Comparison of ENCODE assay signal across 28 cellular contexts in the genomic region with DNA sequence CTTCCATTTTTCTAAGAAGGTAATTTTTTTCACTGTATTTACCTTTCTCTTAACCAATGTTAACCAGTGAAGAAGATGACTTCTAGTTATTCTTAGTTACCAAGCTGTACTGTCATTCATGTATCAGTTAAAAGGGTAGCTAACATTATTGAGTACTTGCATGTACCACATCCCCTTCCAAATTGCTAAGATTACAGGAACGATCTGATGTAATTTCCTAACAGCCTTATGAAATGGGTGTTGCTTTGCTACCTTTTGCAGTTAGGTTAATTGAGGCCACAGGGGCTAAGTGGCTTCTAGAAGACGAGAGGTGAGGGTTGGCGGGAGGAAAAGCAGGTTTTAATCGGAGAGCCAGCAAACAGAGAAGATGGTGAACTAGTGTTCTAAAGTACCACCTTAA. TPM values are rescaled to one million over a fixed set of nuclear protein-coding genes. Genes with fewer than 3 reads are reported as not detected.
A peak's percentile ranks its signal among the peaks of the same experiment; 100 is the strongest.
DNase-seq lines count a peak whose midpoint lies in the region; ATAC-seq, FAIRE-seq and TF ChIP-seq lines count a peak whose summit lies in the region.
"Had no signal": no experiment of that assay in that cellular context is flagged by ENCODE, and none has a peak within 500 bp of the region (broad histone marks: within the 10 kb centered on the region; RNA-seq: fewer than 3 reads in every experiment).

No MANE protein-coding gene starts in this region.

- BruUV-seq in K562 (replicated peaks; lab: Mats Ljungman, UMichigan) = no TSS peak

- WGBS in K562 (ENCODE audit: insufficient coverage, low coverage, missing lambda C conversion rate) = 52% methylated on average over 4 of the region's 4 CpGs

- peaks cover 8% of the 10 kb centered on the region for H3K27me3 Mint-ChIP-seq in stimulated activated naive CD8-positive, alpha-beta T cell treated with anti-CD3 and anti-CD28 coated beads, Interleukin-15, amount 100 ng/mL, for 72 hours
- peaks cover 3 to 7% of the 10 kb centered on the region in 2 donors for H3K27me3 Mint-ChIP-seq in T-cell
- H3K27me3 Mint-ChIP-seq in CD4-positive, alpha-beta T cell = peaks cover 15% of the 10 kb centered on the region
- H3K27me3 Mint-ChIP-seq: activated B cell treated with CpG ODN at 0.5 μM for 24 hours had no signal

- H3K9me1 ChIP-seq in K562 (ENCODE audit: control insufficient read depth, insufficient read depth, low read length) = no peaks in the 10 kb centered on the region

- ATAC-seq in stimulated activated naive CD8-positive, alpha-beta T cell treated with anti-CD3 and anti-CD28 coated beads, Interleukin-15, amount 100 ng/mL, for 72 hours = peak; percentile 78
- no peak for ATAC-seq in stimulated activated naive CD8-positive, alpha-beta T cell treated with anti-CD3 and anti-CD28 coated beads, Interleukin-15, Interleukin-2, amounts not matched to agents 100 U/mL and 50 U/mL, for 24 hours
- ATAC-seq in K562 = peak; percentile 15; the same call in 2 of the 3 replicates
- no peak for ATAC-seq in T-cell (replicated peaks in 1 of 4)
- ATAC-seq in HG03469 (IDR thresholded peaks at IDR 0.05; ENCODE audit: unreplicated experiment) = no peak
- no peak for ATAC-seq in CD4-positive, alpha-beta T cell (ENCODE audit: poor library complexity)

- no peaks in the 10 kb centered on the region for H3K36me3 Mint-ChIP-seq in T-cell
- no peaks in the 10 kb centered on the region for H3K36me3 Mint-ChIP-seq in CD4-positive, alpha-beta T cell (ENCODE audit: low read depth)
- H3K36me3 Mint-ChIP-seq: CD8-positive, alpha-beta memory T cell had no signal

- H3K4me1 Mint-ChIP-seq in stimulated activated naive CD8-positive, alpha-beta T cell treated with anti-CD3 and anti-CD28 coated beads, Interleukin-15, amount 100 ng/mL, for 72 hours = no peaks in the 10 kb centered on the region
- H3K4me1 Mint-ChIP-seq in T-cell = no peaks in the 10 kb centered on the region
- H3K4me1 Mint-ChIP-seq in CD4-positive, alpha-beta T cell (ENCODE audit: low read depth) = no peaks in the 10 kb centered on the region
- H3K4me1 Mint-ChIP-seq: activated B cell treated with CpG ODN at 0.5 μM for 24 hours; CD8-positive, alpha-beta memory T cell had no signal

- intact Hi-C loops in K562 (cut with micrococcal nuclease) = no loop called here
- intact Hi-C loops in CD4-positive, alpha-beta T cell (cut with DNase I, micrococcal nuclease) = loop anchor here in 1 of 2 experiments (10.0 kb wide), 2 partner anchors 105 to 595 kb away; a partner anchor contains a TSS

- H2AFZ ChIP-seq in K562 (ENCODE audit: low read depth, low read length) = peak overlapping the region; percentile 66

- CTCF ChIA-PET in K562 (lab: Yijun Ruan, JAX; ENCODE audit: low intra/inter-chr PET ratio) (no interaction called here), T-cell (lab: Charles Lee) (no interaction called here)
- CTCF ChIA-PET in CD4-positive, alpha-beta T cell (lab: Charles Lee) = no interaction called here

- no peak overlapping the region; the same call in 1 of the 2 replicates for H3K4me2 ChIP-seq in K562 (ENCODE audit: insufficient read depth, low read length)
- H3K4me2 ChIP-seq: KMS-11 had no signal

- no peaks in the 10 kb centered on the region for H3K36me3 ChIP-seq in K562 (ENCODE audit: control insufficient read depth, insufficient read depth, low read length)
- H3K36me3 ChIP-seq: esophagus squamous epithelium, lower lobe of right lung, pancreas, sigmoid colon, upper lobe of right lung had no signal

- peak overlapping the region in 1 of 2 donors; percentile 60 for H3K27ac Mint-ChIP-seq in stimulated activated naive CD8-positive, alpha-beta T cell treated with anti-CD3 and anti-CD28 coated beads, Interleukin-15, amount 100 ng/mL, for 72 hours
- no peak overlapping the region for H3K27ac Mint-ChIP-seq in T-cell
- no peak overlapping the region for H3K27ac Mint-ChIP-seq in CD4-positive, alpha-beta T cell
- H3K27ac Mint-ChIP-seq: activated B cell treated with CpG ODN at 0.5 μM for 24 hours; activated T-helper 2 cell treated with anti-CD3 and anti-CD28 coated beads, Interferon-gamma antibody, Interleukin-2, Interleukin-4, amounts not matched to agents 10 μg/mL and 5 μg/mL and 100 μg/mL, durations not matched to agents 14 hours and 24 hours and 36 hours; CD8-positive, alpha-beta memory T cell had no signal

- TF ChIP-seq CTCF in K562 (IDR thresholded peaks at IDR 0.05 in 2 of 3, conservative IDR thresholded peaks at IDR 0.05 in 1 of 3; ENCODE audit: insufficient read depth in 2 of 3, low read depth in 1 of 3, low read length in 3 of 3) = no peak
- no peak for TF ChIP-seq CTCF in CD4-positive, alpha-beta T cell (IDR thresholded peaks at IDR 0.05)

- H3K4me3 ChIP-seq in K562 = no peak overlapping the region
- H3K4me3 ChIP-seq: esophagus squamous epithelium, lower lobe of right lung, pancreas, sigmoid colon, upper lobe of right lung had no signal

- no peaks in the 10 kb centered on the region for H3K9me3 Mint-ChIP-seq in stimulated activated naive CD8-positive, alpha-beta T cell treated with anti-CD3 and anti-CD28 coated beads, Interleukin-15, amount 100 ng/mL, for 72 hours
- no peaks in the 10 kb centered on the region for H3K9me3 Mint-ChIP-seq in T-cell
- no peaks in the 10 kb centered on the region for H3K9me3 Mint-ChIP-seq in CD4-positive, alpha-beta T cell
- H3K9me3 Mint-ChIP-seq: activated B cell treated with CpG ODN at 0.5 μM for 24 hours; activated T-helper 2 cell treated with anti-CD3 and anti-CD28 coated beads, Interferon-gamma antibody, Interleukin-2, Interleukin-4, amounts not matched to agents 10 μg/mL and 5 μg/mL and 100 μg/mL, durations not matched to agents 14 hours and 24 hours and 36 hours; CD8-positive, alpha-beta memory T cell had no signal

- peaks cover 0 to 8% of the 10 kb centered on the region in 2 experiments; a peak in 2 of 5 replicates for H3K27me3 ChIP-seq in K562 (ENCODE audit: control insufficient read depth in 2 of 2, insufficient read depth in 2 of 2, low read length in 2 of 2)
- no peaks in the 10 kb centered on the region for H3K27me3 ChIP-seq in CD4-positive, alpha-beta T cell (ENCODE audit: control insufficient read depth, insufficient read depth, low read length)
- H3K27me3 ChIP-seq: esophagus squamous epithelium, pancreas, upper lobe of right lung had no signal

- in situ Hi-C loops in K562 (cut with MboI) = no loop called here

- H3K9ac ChIP-seq in K562 (ENCODE audit: insufficient read depth in 1 of 2, low read depth in 2 of 2, low read length in 2 of 2) = no peak overlapping the region
- H3K9ac ChIP-seq: KMS-11 had no signal

- H3K9me3 ChIP-seq in K562 (replicated peaks; ENCODE audit: control insufficient read depth, insufficient read depth, low read depth, low read length) = no peaks in the 10 kb centered on the region
- H3K9me3 ChIP-seq in CD4-positive, alpha-beta T cell (ENCODE audit: control insufficient read depth, low read length) = no peaks in the 10 kb centered on the region
- H3K9me3 ChIP-seq: esophagus squamous epithelium, lower lobe of right lung, pancreas, sigmoid colon, upper lobe of right lung had no signal

- TF ChIP-seq EP300 in K562 (IDR thresholded peaks at IDR 0.05; ENCODE audit: low read length) = peak; percentile 21; the same call in 1 of the 2 replicates

- H3K27ac ChIP-seq in K562 (ENCODE audit: extremely low read depth, low read depth, low read length) = no peak overlapping the region
- H3K27ac ChIP-seq in CD4-positive, alpha-beta T cell (ENCODE audit: low read depth, low read length) = no peak overlapping the region
- H3K27ac ChIP-seq: KMS-11, lower lobe of right lung, upper lobe of right lung had no signal

- no peak for DNase-seq in stimulated activated naive CD8-positive, alpha-beta T cell treated with anti-CD3 and anti-CD28 coated beads, Interleukin-15, amount 100 ng/mL, for 72 hours
- no peak for DNase-seq in stimulated activated naive CD8-positive, alpha-beta T cell treated with anti-CD3 and anti-CD28 coated beads, Interleukin-15, Interleukin-2, amounts not matched to agents 100 U/mL and 50 U/mL, for 24 hours
- DNase-seq in NOMO-1 (lab: John Stamatoyannopoulos, UW; ENCODE audit: unreplicated experiment in 2 of 2) (peak; percentile 72 to 82), K562 (ENCODE audit: extremely low read depth in 1 of 4, low spot score in 3 of 4) (no peak), T-cell (no peak)
- DNase-seq in CD4-positive, alpha-beta T cell = no peak
- no peak for DNase-seq in stimulated activated CD4-positive, alpha-beta T cell treated with anti-CD3 and anti-CD28 coated beads, Interleukin-2, amount 100 ng/mL, for 24 hours
- DNase-seq: activated B cell treated with CpG ODN at 0.5 μM for 24 hours; CD8-positive, alpha-beta memory T cell; DND-41; esophagus squamous epithelium; lower lobe of right lung; NCI-H2171; sigmoid colon; stimulated activated CD4-positive, alpha-beta T cell treated with anti-CD3 and anti-CD28 coated beads, Interleukin-1b, Interleukin-23, amount 100 ng/mL, for 48 hours; upper lobe of right lung had no signal

- TF ChIP-seq RAD21 in K562 (CRISPR knock-in tag; conservative IDR thresholded peaks at IDR 0.05 in 1 of 2, IDR thresholded peaks at IDR 0.05 in 1 of 2) = no peak

- POLR2A ChIA-PET in K562 (lab: Yijun Ruan, JAX) = interaction anchor here (0.8 to 1.6 kb wide), 3 partner anchors 8 to 13 kb away, joined by 3 to 8 read pairs (median 4); no protein-coding TSS in a partner anchor
- POLR2A ChIA-PET in T-cell (lab: Charles Lee) = no interaction called here
- POLR2A ChIA-PET in CD4-positive, alpha-beta T cell (lab: Charles Lee) = no interaction called here

- no peak for TF ChIP-seq POLR2A in K562 (conservative IDR thresholded peaks at IDR 0.05)

- peaks cover 3 to 9% of the 10 kb centered on the region in 2 experiments; a peak in 2 of 5 replicates for H3K4me1 ChIP-seq in K562 (replicated peaks in 1 of 2; ENCODE audit: control insufficient read depth in 2 of 2, insufficient read depth in 2 of 2, low read length in 2 of 2)
- H3K4me1 ChIP-seq: lower lobe of right lung, pancreas, sigmoid colon, upper lobe of right lung had no signal

- H3K79me2 ChIP-seq in K562 (ENCODE audit: control insufficient read depth, insufficient read depth, low read length) = no peaks in the 10 kb centered on the region

- H3K4me3 Mint-ChIP-seq in stimulated activated naive CD8-positive, alpha-beta T cell treated with anti-CD3 and anti-CD28 coated beads, Interleukin-15, amount 100 ng/mL, for 72 hours = no peak overlapping the region
- H3K4me3 Mint-ChIP-seq in T-cell = no peak overlapping the region
- no peak overlapping the region for H3K4me3 Mint-ChIP-seq in CD4-positive, alpha-beta T cell
- H3K4me3 Mint-ChIP-seq: activated B cell treated with CpG ODN at 0.5 μM for 24 hours had no signal

- no peak for FAIRE-seq in K562 (lab: Jason Lieb, UNC)
- FAIRE-seq: GM18507, pancreas had no signal

- H4K20me1 ChIP-seq in K562 (replicated peaks; ENCODE audit: control insufficient read depth, insufficient read depth, low read length) = no peaks in the 10 kb centered on the region

RNA-seq across cellular contexts. Expression of a gene that starts 1.8 kb away (rescaled TPM):
- not detected in 2 replicates for total RNA-seq in K562 (2011; cell fraction: chromatin; rRNA removed; ENCODE audit: low replicate concordance)
- total RNA-seq in K562 (2011; cell fraction: nucleolus; rRNA removed) = not detected in 2 replicates
- not detected in 2 replicates for total RNA-seq in K562 (2011; cell fraction: nucleoplasm; rRNA removed)
- total RNA-seq in K562 (2014; rRNA removed) (not detected in 2 replicates), K562 (2014; rRNA removed; fragmentation: Illumina TruSeq; extraction: Trizol) (not detected in 2 replicates), K562 (2015; rRNA removed; fragmentation: Illumina TruSeq; extraction: Trizol) (not detected in 2 replicates), K562 (2021) (not detected in 2 replicates), T-cell (not detected)
- polyA plus RNA-seq in K562 (2011; rRNA removed) (not detected in 2 replicates), K562 (2014; fragmentation: Illumina TruSeq; extraction: Trizol) (not detected in 2 replicates), K562 (2014; fragmentation: Nextera tagmentation; extraction: Ambion mirVana) (not detected), K562 (2014; rRNA removed) (not detected in 2 replicates)
- polyA plus RNA-seq in K562 (2011; cell fraction: cytosol; rRNA removed) = not detected in 2 replicates
- polyA plus RNA-seq in K562 (2011; cell fraction: nucleus; rRNA removed) = not detected in 2 replicates
- not detected in 2 replicates for polyA plus RNA-seq in K562 (2012)
- polyA minus RNA-seq in K562 (2011; rRNA and poly(A)+ RNA removed) = not detected in 2 replicates
- polyA minus RNA-seq in K562 (2011; cell fraction: cytosol; rRNA and poly(A)+ RNA removed) = not detected in 2 replicates
- not detected in 2 replicates for polyA minus RNA-seq in K562 (2011; cell fraction: nucleus; rRNA and poly(A)+ RNA removed)
- not detected for total RNA-seq in CD4-positive, alpha-beta T cell
- total RNA-seq: activated B cell treated with CpG ODN at 0.5 μM for 24 hours; activated CD8-positive, alpha-beta memory T cell treated with anti-CD3 and anti-CD28 coated beads for 36 hours; activated T-helper 2 cell treated with anti-CD3 and anti-CD28 coated beads, Interferon-gamma antibody, Interleukin-2, Interleukin-4, amounts not matched to agents 10 μg/mL and 5 μg/mL and 100 μg/mL, durations not matched to agents 14 hours and 24 hours and 36 hours; cardiac septum; CD8-positive, alpha-beta memory T cell; esophagus squamous epithelium; glomerular endothelial cell; lower lobe of right lung; myocyte; pancreas; RPMI7951; sigmoid colon; T-helper 1 cell treated with Interleukin-12 subunit alpha and Interleukin-12 subunit beta and Interleukin-4 antibody, amounts not matched to agents 30 ng/mL and 1 ng/mL, for 36 hours; upper lobe of right lung had no signal
- polyA plus RNA-seq: AG04450; CD8-positive, alpha-beta memory T cell; pancreas; sigmoid colon had no signal

RNA-seq across cellular contexts. Expression of a gene that starts 6.0 kb away (rescaled TPM):
- 12.3 and 36.1 TPM in 2 replicates for total RNA-seq in K562 (2011; cell fraction: chromatin; rRNA removed; ENCODE audit: low replicate concordance)
- 9.2 and 9.7 TPM in 2 replicates for total RNA-seq in K562 (2011; cell fraction: nucleolus; rRNA removed)
- total RNA-seq in K562 (2011; cell fraction: nucleoplasm; rRNA removed) = 19.1 and 39.8 TPM in 2 replicates
- total RNA-seq in K562 (2014; rRNA removed) (19.7 and 21.7 TPM in 2 replicates), K562 (2014; rRNA removed; fragmentation: Illumina TruSeq; extraction: Trizol) (41.5 and 46.3 TPM in 2 replicates), K562 (2015; rRNA removed; fragmentation: Illumina TruSeq; extraction: Trizol) (28.5 and 32.1 TPM in 2 replicates), K562 (2021) (48.0 and 48.9 TPM in 2 replicates), T-cell (10 to 100 TPM; 23.9 to 40.1 (median 37.5) TPM)
- polyA plus RNA-seq in K562 (2011; rRNA removed) (48.8 and 53.7 TPM in 2 replicates), K562 (2014; fragmentation: Illumina TruSeq; extraction: Trizol) (46.4 and 59.2 TPM in 2 replicates), K562 (2014; fragmentation: Nextera tagmentation; extraction: Ambion mirVana) (10 to 100 TPM; 28.5 to 64.8 TPM), K562 (2014; rRNA removed) (46.7 and 62.4 TPM in 2 replicates)
- 23.3 and 50.1 TPM in 2 replicates for polyA plus RNA-seq in K562 (2011; cell fraction: cytosol; rRNA removed)
- 16.3 and 20.8 TPM in 2 replicates for polyA plus RNA-seq in K562 (2011; cell fraction: nucleus; rRNA removed)
- 31.6 and 62.8 TPM in 2 replicates for polyA plus RNA-seq in K562 (2012)
- polyA minus RNA-seq in K562 (2011; rRNA and poly(A)+ RNA removed) = 26.2 and 26.4 TPM in 2 replicates
- polyA minus RNA-seq in K562 (2011; cell fraction: cytosol; rRNA and poly(A)+ RNA removed) = 9.2 and 17.2 TPM in 2 replicates
- polyA minus RNA-seq in K562 (2011; cell fraction: nucleus; rRNA and poly(A)+ RNA removed) = 6.5 and 10.9 TPM in 2 replicates
- 10 to 100 TPM; 23.4 to 24.6 TPM for total RNA-seq in CD4-positive, alpha-beta T cell

RNA-seq across cellular contexts. Expression of a gene that starts 33.5 kb away (rescaled TPM):
- total RNA-seq in K562 (2011; cell fraction: chromatin; rRNA removed; ENCODE audit: low replicate concordance) = 6.0 and 24.9 TPM in 2 replicates
- total RNA-seq in K562 (2011; cell fraction: nucleolus; rRNA removed) = 3.3 and 5.4 TPM in 2 replicates
- total RNA-seq in K562 (2011; cell fraction: nucleoplasm; rRNA removed) = 5.4 and 10.8 TPM in 2 replicates
- total RNA-seq in K562 (2014; rRNA removed) (6.8 and 11.6 TPM in 2 replicates), K562 (2014; rRNA removed; fragmentation: Illumina TruSeq; extraction: Trizol) (18.8 and 23.2 TPM in 2 replicates), K562 (2015; rRNA removed; fragmentation: Illumina TruSeq; extraction: Trizol) (15.6 and 18.8 TPM in 2 replicates), K562 (2021) (17.2 and 17.6 TPM in 2 replicates), T-cell (10 to 100 TPM; 21.7 to 37.5 (median 31.3) TPM)
- polyA plus RNA-seq in K562 (2011; rRNA removed) (10.8 and 13.3 TPM in 2 replicates), K562 (2014; fragmentation: Illumina TruSeq; extraction: Trizol) (14.7 and 19.5 TPM in 2 replicates), K562 (2014; fragmentation: Nextera tagmentation; extraction: Ambion mirVana) (1 to 10 TPM; 3.8 to 5.6 TPM), K562 (2014; rRNA removed) (10.7 and 12.5 TPM in 2 replicates)
- 3.6 and 6.4 TPM in 2 replicates for polyA plus RNA-seq in K562 (2011; cell fraction: cytosol; rRNA removed)
- 3.3 and 3.8 TPM in 2 replicates for polyA plus RNA-seq in K562 (2011; cell fraction: nucleus; rRNA removed)
- 8.4 and 10.8 TPM in 2 replicates for polyA plus RNA-seq in K562 (2012)
- 22.4 and 22.9 TPM in 2 replicates for polyA minus RNA-seq in K562 (2011; rRNA and poly(A)+ RNA removed)
- polyA minus RNA-seq in K562 (2011; cell fraction: cytosol; rRNA and poly(A)+ RNA removed) = 8.8 and 11.1 TPM in 2 replicates
- 3.5 and 6.3 TPM in 2 replicates for polyA minus RNA-seq in K562 (2011; cell fraction: nucleus; rRNA and poly(A)+ RNA removed)
- total RNA-seq in CD4-positive, alpha-beta T cell = 10 to 100 TPM; 29.1 to 31.1 TPM

RNA-seq across cellular contexts. Expression of a gene that starts 41.1 kb away (rescaled TPM):
- 13.4 and 61.1 TPM in 2 replicates for total RNA-seq in K562 (2011; cell fraction: chromatin; rRNA removed; ENCODE audit: low replicate concordance)
- 8.3 and 12.1 TPM in 2 replicates for total RNA-seq in K562 (2011; cell fraction: nucleolus; rRNA removed)
- 13.3 and 14.9 TPM in 2 replicates for total RNA-seq in K562 (2011; cell fraction: nucleoplasm; rRNA removed)
- total RNA-seq in K562 (2014; rRNA removed) (63.5 and 77.1 TPM in 2 replicates), K562 (2014; rRNA removed; fragmentation: Illumina TruSeq; extraction: Trizol) (160 and 192 TPM in 2 replicates), K562 (2015; rRNA removed; fragmentation: Illumina TruSeq; extraction: Trizol) (111 and 118 TPM in 2 replicates), K562 (2021) (84.9 and 91.4 TPM in 2 replicates), T-cell (10 to 100 TPM; 50.6 to 61.5 (median 58.1) TPM)
- polyA plus RNA-seq in K562 (2011; rRNA removed) (30.2 and 49.7 TPM in 2 replicates), K562 (2014; fragmentation: Illumina TruSeq; extraction: Trizol) (74.8 and 82.8 TPM in 2 replicates), K562 (2014; fragmentation: Nextera tagmentation; extraction: Ambion mirVana) (100 to 1,000 TPM in 1 of 2 experiments, 10 to 100 TPM in 1; 56.5 to 102 TPM), K562 (2014; rRNA removed) (63.3 and 68.1 TPM in 2 replicates)
- polyA plus RNA-seq in K562 (2011; cell fraction: cytosol; rRNA removed) = 4.9 and 10.4 TPM in 2 replicates
- polyA plus RNA-seq in K562 (2011; cell fraction: nucleus; rRNA removed) = 11.9 and 15.1 TPM in 2 replicates
- 34.5 and 67.0 TPM in 2 replicates for polyA plus RNA-seq in K562 (2012)
- 84.8 and 89.3 TPM in 2 replicates for polyA minus RNA-seq in K562 (2011; rRNA and poly(A)+ RNA removed)
- polyA minus RNA-seq in K562 (2011; cell fraction: cytosol; rRNA and poly(A)+ RNA removed) = 21.9 and 29.8 TPM in 2 replicates
- 25.4 and 50.1 TPM in 2 replicates for polyA minus RNA-seq in K562 (2011; cell fraction: nucleus; rRNA and poly(A)+ RNA removed)
- total RNA-seq in CD4-positive, alpha-beta T cell = 100 to 1,000 TPM in 1 of 2 experiments, 10 to 100 TPM in 1; 92.3 to 102 TPM

RNA-seq across cellular contexts. Expression of a gene that starts 41.2 kb away (rescaled TPM):
- 30.1 and 66.7 TPM in 2 replicates for total RNA-seq in K562 (2011; cell fraction: chromatin; rRNA removed; ENCODE audit: low replicate concordance)
- total RNA-seq in K562 (2011; cell fraction: nucleolus; rRNA removed) = 13.5 and 14.5 TPM in 2 replicates
- total RNA-seq in K562 (2011; cell fraction: nucleoplasm; rRNA removed) = 26.2 and 32.9 TPM in 2 replicates
- total RNA-seq in K562 (2014; rRNA removed) = 12.9 and 14.9 TPM in 2 replicates
- total RNA-seq in K562 (2014; rRNA removed; fragmentation: Illumina TruSeq; extraction: Trizol) = 29.3 and 31.5 TPM in 2 replicates
- total RNA-seq in K562 (2015; rRNA removed; fragmentation: Illumina TruSeq; extraction: Trizol) = 23.4 and 23.9 TPM in 2 replicates
- total RNA-seq in K562 (2021) = 20.7 and 23.4 TPM in 2 replicates
- 31.9 and 41.6 TPM in 2 replicates for polyA plus RNA-seq in K562 (2011; rRNA removed)
- 9.5 and 21.3 TPM in 2 replicates for polyA plus RNA-seq in K562 (2011; cell fraction: cytosol; rRNA removed)
- 58.5 and 62.5 TPM in 2 replicates for polyA plus RNA-seq in K562 (2011; cell fraction: nucleus; rRNA removed)
- 11.7 and 12.4 TPM in 2 replicates for polyA plus RNA-seq in K562 (2012)
- polyA plus RNA-seq in K562 (2014; fragmentation: Illumina TruSeq; extraction: Trizol) = 20.6 and 22.1 TPM in 2 replicates
- polyA plus RNA-seq in K562 (2014; fragmentation: Nextera tagmentation; extraction: Ambion mirVana) = 10 to 100 TPM; 18.9 to 25.0 TPM
- polyA plus RNA-seq in K562 (2014; rRNA removed) = 30.1 and 34.3 TPM in 2 replicates
- polyA minus RNA-seq in K562 (2011; rRNA and poly(A)+ RNA removed) = 22.2 and 24.5 TPM in 2 replicates
- 7.1 and 12.5 TPM in 2 replicates for polyA minus RNA-seq in K562 (2011; cell fraction: cytosol; rRNA and poly(A)+ RNA removed)
- 16.6 and 21.5 TPM in 2 replicates for polyA minus RNA-seq in K562 (2011; cell fraction: nucleus; rRNA and poly(A)+ RNA removed)
- 10 to 100 TPM; 20.2 to 30.3 (median 24.6) TPM for total RNA-seq in T-cell
- total RNA-seq in CD4-positive, alpha-beta T cell = 10 to 100 TPM; 21.4 to 24.1 TPM

Comparison
In these comparisons a context has a peak if more than half of its experiments do, and no peak if none do; other contexts are left out.
1. ATAC-seq: peak in stimulated activated naive CD8-positive, alpha-beta T cell treated with anti-CD3 and anti-CD28 coated beads, Interleukin-15, amount 100 ng/mL, for 72 hours (single experiment) and K562 (single experiment); none in stimulated activated naive CD8-positive, alpha-beta T cell treated with anti-CD3 and anti-CD28 coated beads, Interleukin-15, Interleukin-2, amounts not matched to agents 100 U/mL and 50 U/mL, for 24 hours (single experiment), T-cell (0 of 4), HG03469 (single experiment) and CD4-positive, alpha-beta T cell (single experiment).
2. DNase-seq: peak in NOMO-1 (2 of 2); none in stimulated activated naive CD8-positive, alpha-beta T cell treated with anti-CD3 and anti-CD28 coated beads, Interleukin-15, amount 100 ng/mL, for 72 hours (0 of 2), stimulated activated naive CD8-positive, alpha-beta T cell treated with anti-CD3 and anti-CD28 coated beads, Interleukin-15, Interleukin-2, amounts not matched to agents 100 U/mL and 50 U/mL, for 24 hours (single experiment), K562 (0 of 4), T-cell (0 of 34), CD4-positive, alpha-beta T cell (0 of 10) and stimulated activated CD4-positive, alpha-beta T cell treated with anti-CD3 and anti-CD28 coated beads, Interleukin-2, amount 100 ng/mL, for 24 hours (0 of 2).